20 cellular contexts compared by ENCODE assay signal in genomic region chr4:111214371-111214770, GRCh38.
"Had no signal": no experiment of that assay in that cellular context is flagged by ENCODE, and none has a peak within 500 bp of the region (broad histone marks: within the 10 kb centered on the region; RNA-seq: fewer than 3 reads in every experiment).

No MANE protein-coding gene starts in this region.

- H3K4me3 ChIP-seq: coronary artery, lower lobe of right lung, pancreas, right lobe of liver, testis, tibial artery had no signal

- H3K27me3 Mint-ChIP-seq: type B pancreatic cell had no signal

- H3K4me1 Mint-ChIP-seq: natural killer cell; neural crest cell; stimulated activated effector memory CD8-positive, alpha-beta T cell treated with anti-CD3 and anti-CD28 coated beads, Interleukin-12 subunit alpha, Interleukin-12 subunit beta, amount 100 ng/mL, for 72 hours had no signal

- DNase-seq: effector CD4-positive, alpha-beta T cell; head of caudate nucleus; left ventricle myocardium superior; lower lobe of right lung; natural killer cell; pancreas; right lobe of liver; stimulated activated CD4-positive, alpha-beta T cell treated with anti-CD3 and anti-CD28 coated beads, Interleukin-2, amount 100 ng/mL, for 24 hours; stimulated activated CD4-positive, alpha-beta T cell treated with anti-CD3 and anti-CD28 coated beads, Interleukin-4, amount 100 ng/mL, for 24 hours; stimulated activated naive CD8-positive, alpha-beta T cell treated with anti-CD3 and anti-CD28 coated beads, Interleukin-15, Interleukin-2, amounts not matched to agents 100 U/mL and 50 U/mL, for 24 hours; substantia nigra; testis; tibial artery had no signal

- H3K9me3 ChIP-seq: lower lobe of right lung, neutrophil, pancreas, right lobe of liver, testis, tibial artery had no signal

- H3K27ac ChIP-seq: coronary artery, epithelial cell of prostate, lower lobe of right lung, neutrophil, pancreas, right lobe of liver, testis, tibial artery had no signal

- ATAC-seq: esophagus mucosa; left ventricle myocardium superior; lower lobe of right lung; natural killer cell; pancreas; right lobe of liver; stimulated activated effector memory CD8-positive, alpha-beta T cell treated with anti-CD3 and anti-CD28 coated beads, Interleukin-12 subunit alpha, Interleukin-12 subunit beta, amount 100 ng/mL, for 72 hours; stimulated activated naive CD8-positive, alpha-beta T cell treated with anti-CD3 and anti-CD28 coated beads, Interleukin-15, Interleukin-2, amounts not matched to agents 100 U/mL and 50 U/mL, for 24 hours had no signal

- H3K4me3 Mint-ChIP-seq: natural killer cell; neural crest cell; stimulated activated effector memory CD8-positive, alpha-beta T cell treated with anti-CD3 and anti-CD28 coated beads, Interleukin-12 subunit alpha, Interleukin-12 subunit beta, amount 100 ng/mL, for 72 hours; type B pancreatic cell had no signal

- H3K36me3 Mint-ChIP-seq: natural killer cell; stimulated activated effector memory CD8-positive, alpha-beta T cell treated with anti-CD3 and anti-CD28 coated beads, Interleukin-12 subunit alpha, Interleukin-12 subunit beta, amount 100 ng/mL, for 72 hours; type B pancreatic cell had no signal

- H3K36me3 ChIP-seq: lower lobe of right lung, neutrophil, pancreas, right lobe of liver, tibial artery had no signal

- H3K9me3 Mint-ChIP-seq: neural crest cell, type B pancreatic cell had no signal

- H3K4me1 ChIP-seq: lower lobe of right lung, pancreas, right lobe of liver, testis had no signal

- H3K27ac Mint-ChIP-seq: natural killer cell; stimulated activated effector memory CD8-positive, alpha-beta T cell treated with anti-CD3 and anti-CD28 coated beads, Interleukin-12 subunit alpha, Interleukin-12 subunit beta, amount 100 ng/mL, for 72 hours; type B pancreatic cell had no signal

- H3K27me3 ChIP-seq: neutrophil, right lobe of liver, testis, tibial artery had no signal
